In genomic region chr18:32019251-32019943, GRCh38 we compare ENCODE assay signal across 8 cellular contexts. TPM values are rescaled to one million over a fixed set of nuclear protein-coding genes. Genes with fewer than 3 reads are reported as not detected.
DNase-seq lines count a peak whose midpoint lies in the region; FAIRE-seq and TF ChIP-seq lines count a peak whose summit lies in the region.

No MANE protein-coding gene starts in this region.

- H3K4me3 ChIP-seq in cardiac fibroblast (replicated peaks in 1 of 2; ENCODE audit: low read depth in 2 of 2, low read length in 2 of 2) (peak overlapping the region; percentile 57 to 58), kidney epithelial cell (ENCODE audit: low read depth, low read length) (peak overlapping the region; percentile 61)

- FAIRE-seq in GM12891 (lab: Jason Lieb, UNC): peak; percentile 82
- FAIRE-seq in H54 (lab: Jason Lieb, UNC): no peak

- TF ChIP-seq POLR2A in GM12891 (IDR thresholded peaks at IDR 0.05; ENCODE audit: low read depth, low read length) (no peak), H54 (IDR thresholded peaks at IDR 0.05; ENCODE audit: low read depth, low read length) (no peak)

- no peaks in the 10 kb centered on the region for H3K36me3 ChIP-seq in kidney epithelial cell (ENCODE audit: control insufficient read depth, insufficient read depth, low read length)

- no peaks in the 10 kb centered on the region for H3K27me3 ChIP-seq in kidney epithelial cell (ENCODE audit: control insufficient read depth, insufficient read depth, low read length)

- DNase-seq in GM12891 (ENCODE audit: insufficient read length, low spot score): peak; percentile 32
- peak; percentile 25 for DNase-seq in LoVo (ENCODE audit: low spot score)
- DNase-seq in activated CD4-positive, CD25-positive, alpha-beta regulatory T cell (lab: John Stamatoyannopoulos, UW): peak in 3 of 4 experiments; percentile 17 to 28 (median 26)
- DNase-seq in cardiac fibroblast (ENCODE audit: low read depth in 2 of 2): peak; percentile 29 to 37
- no peak for DNase-seq in kidney epithelial cell (ENCODE audit: low read depth)
- DNase-seq in stimulated activated CD4-positive, alpha-beta T cell treated with anti-CD3 and anti-CD28 coated beads, Interleukin-15, amount 100 ng/mL, for 48 hours (ENCODE audit: low read depth in 2 of 2): peak; percentile 11 to 33
- no peak for DNase-seq in H54 (ENCODE audit: insufficient read length, low spot score)
- DNase-seq in G401 (ENCODE audit: low spot score): no peak

- in situ Hi-C loops in G401 (cut with HindIII; ENCODE audit: low sequenced_read_pairs): no loop called here

- no peak for TF ChIP-seq CTCF in cardiac fibroblast (IDR thresholded peaks at IDR 0.05; ENCODE audit: low read depth, low read length)
- peak; percentile 2 for TF ChIP-seq CTCF in kidney epithelial cell (IDR thresholded peaks at IDR 0.05; ENCODE audit: insufficient read depth, low read length, poor library complexity, severe bottlenecking)

TF ChIP-seq in GM12891, 5 proteins besides CTCF, POLR2A, EP300 and RAD21:
- TF ChIP-seq TAF1 (IDR thresholded peaks at IDR 0.05; ENCODE audit: low read depth, low read length): no peak
- no peak for TF ChIP-seq POU2F2 (IDR thresholded peaks at IDR 0.05; ENCODE audit: low read depth, low read length)
- TF ChIP-seq SPI1 (IDR thresholded peaks at IDR 0.05; ENCODE audit: low read depth, low read length): no peak
- TF ChIP-seq PAX5 (IDR thresholded peaks at IDR 0.05; ENCODE audit: insufficient read depth, low read length, severe bottlenecking): no peak
- TF ChIP-seq POLR2AphosphoS5 (IDR thresholded peaks at IDR 0.05; ENCODE audit: low read depth, low read length): no peak

RNA-seq across cellular contexts. Expression of gene RNF125, which starts 0.8 kb away (rescaled TPM):
- polyA plus RNA-seq in GM12891 (2012; ENCODE audit: low read depth, missing spikeins): 1.5 TPM
- total RNA-seq in kidney epithelial cell: 1.4 and 3.2 TPM in 2 replicates
- 2.4 and 2.8 TPM in 2 replicates for total RNA-seq in G401 (2014; rRNA removed; shearing (Covaris generic))

Comparison
In these comparisons a context has a peak if more than half of its experiments do, and no peak if none do; other contexts are left out.
1. DNase-seq: peak in GM12891 (single experiment), LoVo (single experiment), activated CD4-positive, CD25-positive, alpha-beta regulatory T cell (3 of 4), cardiac fibroblast (2 of 2) and stimulated activated CD4-positive, alpha-beta T cell treated with anti-CD3 and anti-CD28 coated beads, Interleukin-15, amount 100 ng/mL, for 48 hours (2 of 2); none in kidney epithelial cell (single experiment), H54 (single experiment) and G401 (single experiment).